ENCODE assay signal across 8 cellular contexts in genomic region chr2:188787002-188787660, GRCh38.
A peak's percentile ranks its signal among the peaks of the same experiment; 100 is the strongest.
DNase-seq lines count a peak whose midpoint lies in the region; ATAC-seq and TF ChIP-seq lines count a peak whose summit lies in the region.

No MANE protein-coding gene starts in this region.

- POLR2A ChIA-PET in IMR-90 (lab: Charles Lee; ENCODE audit: unreplicated experiment) (no interaction called here), GM10248 (lab: Yijun Ruan, JAX) (no interaction called here)

- no peak for TF ChIP-seq RAD21 in IMR-90 (IDR thresholded peaks at IDR 0.05; ENCODE audit: low read length)

- H3K27ac ChIP-seq in IMR-90 (ENCODE audit: insufficient read depth, low read length) (peak overlapping the region; percentile 66; the same call in 1 of the 2 replicates), colonic mucosa (peak overlapping the region; percentile 63), mesenchymal stem cell (ENCODE audit: low read length, poor library complexity, severe bottlenecking) (peak overlapping the region; percentile 97), tibial artery (peak overlapping the region; percentile 75)

- no peak overlapping the region for H2BK12ac ChIP-seq in mesenchymal stem cell (ENCODE audit: low read length in 2 of 2)

- H3K4ac ChIP-seq in IMR-90 (ENCODE audit: low read depth, low read length) (peak overlapping the region; percentile 55; the same call in 1 of the 2 replicates), mesenchymal stem cell (ENCODE audit: low read depth in 1 of 2, low read length in 2 of 2) (no peak overlapping the region)

- H4K5ac ChIP-seq in IMR-90 (ENCODE audit: low read depth, low read length) = peak overlapping the region; percentile 86; the same call in 1 of the 2 replicates

- H2BK120ac ChIP-seq in IMR-90 (ENCODE audit: low read depth, low read length) = peak overlapping the region; percentile 93
- peak overlapping the region; percentile 6 for H2BK120ac ChIP-seq in mesenchymal stem cell (ENCODE audit: low read depth, low read length)

- dilution Hi-C loops in IMR-90 (cut with HindIII; ENCODE audit: low sequenced_read_pairs, unreplicated experiment) = no loop called here

- TF ChIP-seq CTCF in IMR-90 (conservative IDR thresholded peaks at IDR 0.05; ENCODE audit: low read depth, low read length) = no peak
- TF ChIP-seq CTCF in colonic mucosa (IDR thresholded peaks at IDR 0.05) = no peak
- no peak for TF ChIP-seq CTCF in tibial artery (IDR thresholded peaks at IDR 0.05)
- TF ChIP-seq CTCF in GM10248 (IDR thresholded peaks at IDR 0.05; ENCODE audit: control extremely low read depth, extremely low read depth, low read depth, missing control alignments) = no peak

- H3K9me3 ChIP-seq in IMR-90 (ENCODE audit: control insufficient read depth, insufficient read depth, low read length) (no peaks in the 10 kb centered on the region), colonic mucosa (no peaks in the 10 kb centered on the region), mesenchymal stem cell (ENCODE audit: control insufficient read depth, low read length) (no peaks in the 10 kb centered on the region), tibial artery (no peaks in the 10 kb centered on the region)

- H3K79me1 ChIP-seq in IMR-90 (ENCODE audit: low read depth in 1 of 2, low read length in 2 of 2) (no peaks in the 10 kb centered on the region), mesenchymal stem cell (replicated peaks; ENCODE audit: low read length, poor library complexity, severe bottlenecking) (no peaks in the 10 kb centered on the region)

- peak overlapping the region; percentile 68 for H4K91ac ChIP-seq in IMR-90 (ENCODE audit: insufficient read depth, low read depth, low read length)
- no peak overlapping the region for H4K91ac ChIP-seq in mesenchymal stem cell (ENCODE audit: low read length)

- DNase-seq in IMR-90 = peak; percentile 88
- DNase-seq in colonic mucosa = no peak
- peak; percentile 97 for DNase-seq in mesenchymal stem cell
- no peak for DNase-seq in tibial artery
- DNase-seq in GM10248 (ENCODE audit: extremely low spot score) = no peak
- DNase-seq in RPMI8226 = no peak
- no peak for DNase-seq in UCSD-AML1 (lab: John Stamatoyannopoulos, UW; ENCODE audit: unreplicated experiment)

- ATAC-seq in IMR-90 (ENCODE audit: low read depth) (peak; percentile 70), GM18907 (IDR thresholded peaks at IDR 0.05; ENCODE audit: unreplicated experiment) (no peak)

- no TSS peak for BruUV-seq in IMR-90 (replicated peaks; lab: Mats Ljungman, UMichigan)

- CTCF ChIA-PET in IMR-90 (lab: Yijun Ruan, JAX) = interaction anchor here (0.6 to 1.2 kb wide), 4 partner anchors 132 to 253 kb away, joined by 3 to 4 read pairs (median 4); no protein-coding TSS in a partner anchor
- CTCF ChIA-PET in GM10248 (lab: Yijun Ruan, JAX) = interaction anchor here (1.3 to 1.5 kb wide), 2 partner anchors 13 to 32 kb away, joined by 3 read pairs; no protein-coding TSS in a partner anchor

- H2BK20ac ChIP-seq in IMR-90 (ENCODE audit: low read depth, low read length) = peak overlapping the region; percentile 90; the same call in 1 of the 2 replicates

- H3K4me3 ChIP-seq in IMR-90 (ENCODE audit: insufficient read depth, low read depth, low read length) = no peak overlapping the region; the same call in 1 of the 2 replicates
- no peak overlapping the region for H3K4me3 ChIP-seq in colonic mucosa
- H3K4me3 ChIP-seq in mesenchymal stem cell (ENCODE audit: insufficient read depth in 1 of 2, low read depth in 1 of 2, low read length in 2 of 2) = peak overlapping the region in 1 of 2 experiments; percentile 73
- peak overlapping the region; percentile 17 to 26 for H3K4me3 ChIP-seq in tibial artery

- H2AFZ ChIP-seq in IMR-90 (replicated peaks; ENCODE audit: low read length, poor library complexity) (no peak overlapping the region), mesenchymal stem cell (ENCODE audit: low read depth, low read length) (no peak overlapping the region)

- H3K4me1 ChIP-seq in IMR-90 (ENCODE audit: control insufficient read depth, insufficient read depth, low read length) = peaks cover 9% of the 10 kb centered on the region
- no peaks in the 10 kb centered on the region for H3K4me1 ChIP-seq in colonic mucosa
- no peaks in the 10 kb centered on the region for H3K4me1 ChIP-seq in mesenchymal stem cell (ENCODE audit: control insufficient read depth, insufficient read depth, low read depth, low read length)
- H3K4me1 ChIP-seq in tibial artery = peaks cover 0 to 53% (median 10%) of the 10 kb centered on the region in 4 donors

- H3K36me3 ChIP-seq in IMR-90 (ENCODE audit: control insufficient read depth, insufficient read depth, low read length) (no peaks in the 10 kb centered on the region), colonic mucosa (no peaks in the 10 kb centered on the region), mesenchymal stem cell (ENCODE audit: control insufficient read depth in 1 of 2, insufficient read depth in 2 of 2, low read depth in 1 of 2, low read length in 2 of 2) (no peaks in the 10 kb centered on the region), tibial artery (no peaks in the 10 kb centered on the region)

- no peak overlapping the region for H2AK9ac ChIP-seq in IMR-90 (replicated peaks; ENCODE audit: low read depth, low read length, poor library complexity)

- no peaks in the 10 kb centered on the region for H3K9me1 ChIP-seq in IMR-90 (ENCODE audit: insufficient read depth, low read length)

- H3K4me2 ChIP-seq in IMR-90 (ENCODE audit: low read depth, low read length) (peak overlapping the region; percentile 77), mesenchymal stem cell (ENCODE audit: low read length, poor library complexity, severe bottlenecking) (peak overlapping the region; percentile 11)

- peak overlapping the region; percentile 97 for H2BK5ac ChIP-seq in IMR-90 (ENCODE audit: low read depth, low read length, poor library complexity, severe bottlenecking)
- no peak overlapping the region for H2BK5ac ChIP-seq in mesenchymal stem cell (ENCODE audit: low read depth, low read length, poor library complexity, severe bottlenecking)

- H3K18ac ChIP-seq in IMR-90 (ENCODE audit: low read depth, low read length) (peak overlapping the region; percentile 98), mesenchymal stem cell (ENCODE audit: low read depth in 1 of 2, low read length in 2 of 2) (no peak overlapping the region)

- intact Hi-C loops in IMR-90 (cut with micrococcal nuclease) (loop anchor here (2.0 kb wide), 1 partner anchor 188 kb away; the partner anchor contains the start of gene COL3A1), colonic mucosa (cut with DNase I) (no loop called here), tibial artery (cut with DNase I; ENCODE audit: low total_unique reads) (loop anchor here (10.0 kb wide), 1 partner anchor 188 kb away; the partner anchor contains the start of gene COL3A1)

- in situ Hi-C loops in IMR-90 (cut with MboI; ENCODE audit: low sequenced_read_pairs) = loop anchor here (10.0 kb wide), 1 partner anchor 188 kb away; the partner anchor contains the start of gene COL3A1

- H3K23ac ChIP-seq in IMR-90 (ENCODE audit: low read depth, low read length) (peak overlapping the region; percentile 71; the same call in 1 of the 2 replicates), mesenchymal stem cell (ENCODE audit: low read length in 2 of 2) (no peak overlapping the region)

- H3K27me3 ChIP-seq in IMR-90 (ENCODE audit: control insufficient read depth, insufficient read depth, low read length) = no peaks in the 10 kb centered on the region
- H3K27me3 ChIP-seq in colonic mucosa = no peaks in the 10 kb centered on the region
- no peaks in the 10 kb centered on the region for H3K27me3 ChIP-seq in mesenchymal stem cell (ENCODE audit: control insufficient read depth in 1 of 2, insufficient read depth in 1 of 2, low read length in 2 of 2)
- no peaks in the 10 kb centered on the region for H3K27me3 ChIP-seq in tibial artery

- no peak for TF ChIP-seq POLR2A in IMR-90 (IDR thresholded peaks at IDR 0.05; ENCODE audit: low read depth, low read length)

- H3K56ac ChIP-seq in IMR-90 (ENCODE audit: extremely low read depth, insufficient read depth, low read length) = peak overlapping the region; percentile 59; the same call in 1 of the 2 replicates

- H2BK15ac ChIP-seq in IMR-90 (ENCODE audit: low read depth, low read length) (peak overlapping the region; percentile 67; the same call in 1 of the 3 replicates), mesenchymal stem cell (ENCODE audit: low read depth, poor library complexity, severe bottlenecking) (no peak overlapping the region)

- WGBS in IMR-90 (ENCODE audit: extremely low coverage in 2 of 2, insufficient read length in 1 of 2), 2 experiments = no CpG with 5 or more reads among the region's 6 CpGs
- 0% methylated on average over 1 of the region's 6 CpGs for WGBS in mesenchymal stem cell

- H3K14ac ChIP-seq in IMR-90 (replicated peaks; ENCODE audit: low read depth, low read length) (peak overlapping the region; percentile 37), mesenchymal stem cell (ENCODE audit: low read length in 2 of 2) (no peak overlapping the region)

- H3K9ac ChIP-seq in IMR-90 (ENCODE audit: low read depth, low read length) = no peak overlapping the region
- no peak overlapping the region for H3K9ac ChIP-seq in colonic mucosa (ENCODE audit: low read depth in 2 of 2, low read length in 2 of 2)
- peak overlapping the region; percentile 87 for H3K9ac ChIP-seq in mesenchymal stem cell (ENCODE audit: low read length)

- H2AK5ac ChIP-seq in IMR-90 (ENCODE audit: low read depth, low read length) = peak overlapping the region; percentile 79; the same call in 1 of the 2 replicates
- H2AK5ac ChIP-seq in mesenchymal stem cell (ENCODE audit: low read length, severe bottlenecking) = peak overlapping the region; percentile 44

- H4K8ac ChIP-seq in IMR-90 (ENCODE audit: low read depth in 2 of 2, low read length in 2 of 2) (peak overlapping the region; percentile 10 to 74; a peak in 2 of 4 replicates), mesenchymal stem cell (ENCODE audit: low read length) (no peak overlapping the region)

- H4K20me1 ChIP-seq in IMR-90 (ENCODE audit: insufficient read depth, low read length) = no peaks in the 10 kb centered on the region

TF ChIP-seq in IMR-90, 13 proteins besides CTCF, POLR2A, EP300 and RAD21:
- no peak for TF ChIP-seq RCOR1 (IDR thresholded peaks at IDR 0.05; ENCODE audit: insufficient replicate concordance, low read length)
- no peak for TF ChIP-seq FOS (IDR thresholded peaks at IDR 0.05; ENCODE audit: low read depth, low read length)
- TF ChIP-seq SMC3 (IDR thresholded peaks at IDR 0.05; ENCODE audit: low read depth, low read length) = no peak
- peak; percentile 84 for TF ChIP-seq USF2 (IDR thresholded peaks at IDR 0.05; ENCODE audit: low read depth, low read length)

Comparison
In these comparisons a context has a peak if more than half of its experiments do, and no peak if none do; other contexts are left out.
1. DNase-seq: peak in IMR-90 (single experiment) and mesenchymal stem cell (single experiment); none in colonic mucosa (single experiment), tibial artery (0 of 2), GM10248 (single experiment), RPMI8226 (single experiment) and UCSD-AML1 (single experiment).
2. H3K4me3 ChIP-seq: peak in tibial artery (2 of 2); none in IMR-90 (single experiment) and colonic mucosa (single experiment).
3. Peak in every context shown above with its lines, with median percentiles within 50 percentile points of each other: H3K27ac ChIP-seq.